1 cellular context compared by ENCODE assay signal in the genomic region with DNA sequence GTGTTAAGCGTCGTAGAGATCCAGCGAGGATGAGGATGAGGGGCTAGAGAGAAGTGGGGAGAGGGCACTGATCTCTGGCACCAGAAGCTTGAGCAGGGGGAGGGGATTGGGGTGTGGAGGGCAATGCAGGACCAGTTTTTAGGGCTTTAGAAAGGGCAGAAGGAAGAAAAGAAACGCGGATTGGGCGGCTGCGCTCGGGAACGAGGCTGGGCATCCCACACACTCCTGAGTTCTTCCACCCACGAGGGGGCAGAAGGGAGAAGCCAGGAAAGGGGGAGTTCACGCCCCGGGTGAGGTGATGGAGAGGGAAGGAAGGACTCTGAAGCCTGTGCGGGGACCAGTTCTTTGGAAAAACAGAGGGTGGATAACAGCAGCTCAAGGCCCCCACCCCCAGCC.
A peak's percentile ranks its signal among the peaks of the same experiment; 100 is the strongest.
TF ChIP-seq lines count a peak whose summit lies in the region.

No MANE protein-coding gene starts in this region.

TF ChIP-seq in K562, 482 proteins besides CTCF, POLR2A, EP300 and RAD21:
- TF ChIP-seq VEZF1 (CRISPR knock-in tag; IDR thresholded peaks at IDR 0.05) (peak; percentile 37; the same call in 1 of the 2 replicates), SMC3 (conservative IDR thresholded peaks at IDR 0.05; ENCODE audit: insufficient read depth, low read depth, low read length) (0 out of 2 replicates have a peak, but pooled peaks have one; percentile 12), LEF1 (IDR thresholded peaks at IDR 0.05) (no peak), JUN (IDR thresholded peaks at IDR 0.05; ENCODE audit: borderline replicate concordance, low read depth, low read length) (no peak), JUN (CRISPR knock-in tag; IDR thresholded peaks at IDR 0.05; ENCODE audit: borderline replicate concordance) (no peak), ZFP1 (CRISPR knock-in tag; IDR thresholded peaks at IDR 0.05) (no peak), CTCFL (IDR thresholded peaks at IDR 0.05; ENCODE audit: borderline replicate concordance, insufficient read depth, low read depth, low read length, poor library complexity, severe bottlenecking) (peak; percentile 12), SMARCC2 (IDR thresholded peaks at IDR 0.05; ENCODE audit: low read depth) (no peak)
TF ChIP-seq in K562: peak in this region for 3.
